1 cellular context compared by ENCODE assay signal in the genomic region with DNA sequence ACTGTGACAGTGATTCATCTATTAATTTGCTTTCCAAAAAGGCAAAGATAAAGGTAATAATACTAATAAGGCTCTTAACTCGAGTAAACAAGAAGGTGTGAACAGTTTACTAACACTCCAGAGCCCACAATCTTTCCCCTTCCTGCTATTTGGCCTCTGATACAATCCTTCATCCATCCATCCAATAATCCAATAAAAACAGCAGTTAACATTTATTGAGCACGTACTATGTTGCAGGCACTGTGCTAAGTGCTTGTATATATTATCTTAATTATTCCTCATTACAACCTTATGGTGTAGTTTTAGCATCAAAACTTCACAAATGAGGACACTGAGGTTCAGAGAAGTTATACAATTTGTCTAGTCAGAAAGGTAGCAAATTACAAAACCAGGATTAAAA.
TF ChIP-seq lines count a peak whose summit lies in the region.

No MANE protein-coding gene starts in this region.

TF ChIP-seq in WTC11, 78 proteins besides CTCF, POLR2A, EP300 and RAD21 (continued from another document):
- TF ChIP-seq, protein P1, sequence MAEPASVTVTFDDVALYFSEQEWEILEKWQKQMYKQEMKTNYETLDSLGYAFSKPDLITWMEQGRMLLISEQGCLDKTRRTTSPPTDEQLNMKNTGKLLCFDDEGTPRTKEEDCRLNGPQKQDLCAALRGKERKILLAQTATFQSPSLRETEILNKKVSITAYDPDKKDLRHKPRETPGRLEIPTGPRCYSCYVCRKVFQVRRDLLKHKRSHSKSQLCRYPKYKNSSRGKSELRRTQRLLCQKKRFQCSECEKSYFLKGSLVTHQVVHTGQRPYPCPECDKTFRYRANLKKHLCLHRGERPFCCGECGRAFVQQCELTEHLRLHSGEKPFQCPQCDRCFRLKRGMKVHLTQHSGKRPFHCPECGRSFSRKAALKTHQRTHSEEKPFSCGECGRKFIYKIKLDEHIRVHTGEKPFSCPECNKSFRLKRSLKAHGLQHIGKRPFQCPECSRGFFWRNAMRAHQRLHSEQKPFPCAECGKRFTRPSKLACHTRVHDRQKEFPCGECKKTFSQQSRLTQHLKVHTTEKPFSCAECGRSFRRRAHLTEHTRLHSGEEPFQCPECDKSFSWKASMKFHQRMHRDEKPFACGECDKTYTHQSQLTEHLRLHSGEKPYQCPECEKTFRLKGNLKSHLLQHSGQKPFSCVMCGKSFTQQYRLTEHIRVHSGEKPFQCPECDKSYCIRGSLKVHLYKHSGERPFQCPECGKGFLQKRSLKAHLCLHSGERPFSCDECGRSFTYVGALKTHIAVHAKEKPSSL (CRISPR knock-in tag; conservative IDR thresholded peaks at IDR 0.05): no peak
- TF ChIP-seq HMGA2 (CRISPR knock-in tag; IDR thresholded peaks at IDR 0.05) (no peak), FOXP1 (CRISPR knock-in tag; IDR thresholded peaks at IDR 0.05; ENCODE audit: borderline replicate concordance) (no peak)
- TF ChIP-seq, protein P2, sequence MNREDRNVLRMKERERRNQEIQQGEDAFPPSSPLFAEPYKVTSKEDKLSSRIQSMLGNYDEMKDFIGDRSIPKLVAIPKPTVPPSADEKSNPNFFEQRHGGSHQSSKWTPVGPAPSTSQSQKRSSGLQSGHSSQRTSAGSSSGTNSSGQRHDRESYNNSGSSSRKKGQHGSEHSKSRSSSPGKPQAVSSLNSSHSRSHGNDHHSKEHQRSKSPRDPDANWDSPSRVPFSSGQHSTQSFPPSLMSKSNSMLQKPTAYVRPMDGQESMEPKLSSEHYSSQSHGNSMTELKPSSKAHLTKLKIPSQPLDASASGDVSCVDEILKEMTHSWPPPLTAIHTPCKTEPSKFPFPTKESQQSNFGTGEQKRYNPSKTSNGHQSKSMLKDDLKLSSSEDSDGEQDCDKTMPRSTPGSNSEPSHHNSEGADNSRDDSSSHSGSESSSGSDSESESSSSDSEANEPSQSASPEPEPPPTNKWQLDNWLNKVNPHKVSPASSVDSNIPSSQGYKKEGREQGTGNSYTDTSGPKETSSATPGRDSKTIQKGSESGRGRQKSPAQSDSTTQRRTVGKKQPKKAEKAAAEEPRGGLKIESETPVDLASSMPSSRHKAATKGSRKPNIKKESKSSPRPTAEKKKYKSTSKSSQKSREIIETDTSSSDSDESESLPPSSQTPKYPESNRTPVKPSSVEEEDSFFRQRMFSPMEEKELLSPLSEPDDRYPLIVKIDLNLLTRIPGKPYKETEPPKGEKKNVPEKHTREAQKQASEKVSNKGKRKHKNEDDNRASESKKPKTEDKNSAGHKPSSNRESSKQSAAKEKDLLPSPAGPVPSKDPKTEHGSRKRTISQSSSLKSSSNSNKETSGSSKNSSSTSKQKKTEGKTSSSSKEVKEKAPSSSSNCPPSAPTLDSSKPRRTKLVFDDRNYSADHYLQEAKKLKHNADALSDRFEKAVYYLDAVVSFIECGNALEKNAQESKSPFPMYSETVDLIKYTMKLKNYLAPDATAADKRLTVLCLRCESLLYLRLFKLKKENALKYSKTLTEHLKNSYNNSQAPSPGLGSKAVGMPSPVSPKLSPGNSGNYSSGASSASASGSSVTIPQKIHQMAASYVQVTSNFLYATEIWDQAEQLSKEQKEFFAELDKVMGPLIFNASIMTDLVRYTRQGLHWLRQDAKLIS (CRISPR knock-in tag; IDR thresholded peaks at IDR 0.05; ENCODE audit: borderline replicate concordance): no peak
